24 cellular contexts compared by ENCODE assay signal in the genomic region with DNA sequence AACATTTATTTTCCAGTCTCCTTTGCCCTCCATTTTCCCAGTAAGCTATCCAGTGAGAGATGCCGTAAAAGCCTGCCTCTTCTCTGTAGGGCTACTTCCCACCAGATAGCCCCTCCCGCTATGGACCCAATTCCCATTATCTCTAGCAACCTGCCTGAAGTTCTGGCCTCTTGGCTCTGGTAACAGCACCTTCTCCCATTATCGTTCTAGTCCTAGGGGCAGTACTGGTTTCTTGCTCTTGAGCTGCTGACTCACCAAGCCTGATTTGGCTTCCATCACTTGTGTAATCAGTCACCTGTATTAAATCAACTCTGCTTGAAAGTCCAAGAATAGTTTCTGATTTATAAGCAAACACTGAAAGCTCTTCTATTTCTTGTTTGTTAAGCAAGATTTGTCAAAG. TPM values are rescaled to one million over a fixed set of nuclear protein-coding genes. Genes with fewer than 3 reads are reported as not detected.
DNase-seq lines count a peak whose midpoint lies in the region; ATAC-seq and TF ChIP-seq lines count a peak whose summit lies in the region.
"Had no signal": no experiment of that assay in that cellular context is flagged by ENCODE, and none has a peak within 500 bp of the region (broad histone marks: within the 10 kb centered on the region; RNA-seq: fewer than 3 reads in every experiment).

No MANE protein-coding gene starts in this region.

- no peaks in the 10 kb centered on the region for H3K9me3 ChIP-seq in lower lobe of right lung
- H3K9me3 ChIP-seq in naive thymus-derived CD4-positive, alpha-beta T cell (ENCODE audit: control insufficient read depth in 2 of 3, low read length in 3 of 3): no peaks in the 10 kb centered on the region

- ATAC-seq in lower lobe of right lung: peak; percentile 71 to 91
- no peak for ATAC-seq in GM18517 (IDR thresholded peaks at IDR 0.05; ENCODE audit: unreplicated experiment)
- ATAC-seq in HG03139 (IDR thresholded peaks at IDR 0.05; ENCODE audit: unreplicated experiment): no peak
- ATAC-seq in naive thymus-derived CD4-positive, alpha-beta T cell: no peak
- ATAC-seq: activated naive CD8-positive, alpha-beta T cell treated with anti-CD3 and anti-CD28 coated beads, Interleukin-2, amount 50 U/mL, for 24 hours; SK-N-SH treated with all-trans-retinoic acid at 6 μM for 48 hours had no signal

- peaks cover 0 to 14% (median 6%) of the 10 kb centered on the region in 11 donors for H3K9me3 Mint-ChIP-seq in naive thymus-derived CD4-positive, alpha-beta T cell

- no peaks in the 10 kb centered on the region for H3K4me1 ChIP-seq in lower lobe of right lung
- no peaks in the 10 kb centered on the region for H3K4me1 ChIP-seq in naive thymus-derived CD4-positive, alpha-beta T cell (ENCODE audit: control insufficient read depth in 2 of 2, insufficient read depth in 2 of 2, low read length in 2 of 2)
- H3K4me1 ChIP-seq: neural progenitor cell had no signal

- intact Hi-C loops in lower lobe of right lung (cut with DNase I): no loop called here
- intact Hi-C loops in naive thymus-derived CD4-positive, alpha-beta T cell (cut with micrococcal nuclease): no loop called here

- H3K27me3 ChIP-seq in lower lobe of right lung (ENCODE audit: low read depth): no peaks in the 10 kb centered on the region
- no peaks in the 10 kb centered on the region for H3K27me3 ChIP-seq in naive thymus-derived CD4-positive, alpha-beta T cell (ENCODE audit: control insufficient read depth in 2 of 2, insufficient read depth in 2 of 2, low read length in 2 of 2)
- H3K27me3 ChIP-seq: neural progenitor cell had no signal

- peak overlapping the region in 1 of 9 donors; percentile 82 for H3K27ac Mint-ChIP-seq in naive thymus-derived CD4-positive, alpha-beta T cell
- H3K27ac Mint-ChIP-seq: activated naive CD8-positive, alpha-beta T cell treated with anti-CD3 and anti-CD28 coated beads, Interleukin-2, amount 50 U/mL, for 24 hours; activated T-helper 2 cell treated with anti-CD3 and anti-CD28 coated beads, Interferon-gamma antibody, Interleukin-2, Interleukin-4, amounts not matched to agents 10 μg/mL and 5 μg/mL and 100 μg/mL, durations not matched to agents 14 hours and 24 hours and 36 hours; neural progenitor cell; progenitor cell of endocrine pancreas had no signal

- peaks cover 0 to 18% (median 10%) of the 10 kb centered on the region in 7 donors for H3K4me1 Mint-ChIP-seq in naive thymus-derived CD4-positive, alpha-beta T cell
- H3K4me1 Mint-ChIP-seq: neural progenitor cell had no signal

- POLR2A ChIA-PET in naive thymus-derived CD4-positive, alpha-beta T cell (lab: Charles Lee): no interaction called here

- DNase-seq in DMS53 treated with DMSO at 0.1 percent for 48 hours (lab: John Stamatoyannopoulos, UW; ENCODE audit: unreplicated experiment): peak; percentile 57
- peak; percentile 11 for DNase-seq in HT-29 (ENCODE audit: low spot score)
- peak; percentile 8 for DNase-seq in epithelial cell of prostate (ENCODE audit: low read depth, low spot score)
- no peak for DNase-seq in lower lobe of right lung
- DNase-seq in naive thymus-derived CD4-positive, alpha-beta T cell: no peak
- DNase-seq in activated CD8-positive, alpha-beta memory T cell treated with anti-CD3 and anti-CD28 coated beads for 24 hours: no peak
- DNase-seq: activated CD4-positive, alpha-beta T cell treated with anti-CD3 and anti-CD28 coated beads, Interleukin-2, amount 50 U/mL, for 1 hour; activated CD8-positive, alpha-beta memory T cell treated with anti-CD3 and anti-CD28 coated beads, Interleukin-2, amount 50 U/mL, for 4 hours; activated naive CD8-positive, alpha-beta T cell treated with anti-CD3 and anti-CD28 coated beads, Interleukin-2, amount 50 U/mL, for 24 hours; effector CD8-positive, alpha-beta T cell; GF-D8; Kasumi-1; NCI-H1092 treated with DMSO at 0.1 percent for 48 hours; NCI-H2081; NCI-H524; RPMI8226 had no signal

- H3K36me3 Mint-ChIP-seq in naive thymus-derived CD4-positive, alpha-beta T cell: peaks cover 5 to 11% (median 8%) of the 10 kb centered on the region in 5 donors
- H3K36me3 Mint-ChIP-seq: neural progenitor cell had no signal

- H3K27ac ChIP-seq in epithelial cell of prostate (no peak overlapping the region), lower lobe of right lung (no peak overlapping the region)
- no peak overlapping the region for H3K27ac ChIP-seq in naive thymus-derived CD4-positive, alpha-beta T cell (ENCODE audit: low read depth, low read length)
- H3K27ac ChIP-seq: C4-2B, neural progenitor cell, VCaP had no signal

- peaks cover 0 to 12% (median 0%) of the 10 kb centered on the region in 5 donors for H3K27me3 Mint-ChIP-seq in naive thymus-derived CD4-positive, alpha-beta T cell
- H3K27me3 Mint-ChIP-seq: activated naive CD8-positive, alpha-beta T cell treated with anti-CD3 and anti-CD28 coated beads, Interleukin-2, amount 50 U/mL, for 24 hours; progenitor cell of endocrine pancreas had no signal

- no peak overlapping the region for H3K4me3 Mint-ChIP-seq in naive thymus-derived CD4-positive, alpha-beta T cell
- H3K4me3 Mint-ChIP-seq: activated naive CD8-positive, alpha-beta T cell treated with anti-CD3 and anti-CD28 coated beads, Interleukin-2, amount 50 U/mL, for 24 hours; neural progenitor cell had no signal

- CTCF ChIA-PET in naive thymus-derived CD4-positive, alpha-beta T cell (lab: Charles Lee): no interaction called here

- no peak for TF ChIP-seq CTCF in lower lobe of right lung (IDR thresholded peaks at IDR 0.05)

- no peak overlapping the region for H3K4me3 ChIP-seq in lower lobe of right lung
- no peak overlapping the region for H3K4me3 ChIP-seq in naive thymus-derived CD4-positive, alpha-beta T cell (ENCODE audit: low read length)
- H3K4me3 ChIP-seq: neural progenitor cell had no signal

- no peaks in the 10 kb centered on the region for H3K36me3 ChIP-seq in lower lobe of right lung
- H3K36me3 ChIP-seq in naive thymus-derived CD4-positive, alpha-beta T cell (ENCODE audit: control insufficient read depth in 2 of 3, insufficient read depth in 3 of 3, low read length in 3 of 3): no peaks in the 10 kb centered on the region
- H3K36me3 ChIP-seq: neural progenitor cell had no signal

RNA-seq across cellular contexts. Expression of gene PARP8, which starts 42.8 kb away (rescaled TPM):
- 5.3 and 8.1 TPM in 2 replicates for total RNA-seq in HT-29 (2014; rRNA removed; shearing (Covaris generic))
- total RNA-seq in lower lobe of right lung: 54.6 TPM
- 100 to 1,000 TPM in 4 of 5 experiments, 10 to 100 TPM in 1; 88.9 to 188 (median 129) TPM for total RNA-seq in naive thymus-derived CD4-positive, alpha-beta T cell
- 10 to 100 TPM; 45.7 to 50.8 TPM for polyA plus RNA-seq in naive thymus-derived CD4-positive, alpha-beta T cell

Comparison
In these comparisons a context has a peak if more than half of its experiments do, and no peak if none do; other contexts are left out.
1. DNase-seq: peak in DMS53 treated with DMSO at 0.1 percent for 48 hours (single experiment), HT-29 (single experiment) and epithelial cell of prostate (single experiment); none in lower lobe of right lung (single experiment), naive thymus-derived CD4-positive, alpha-beta T cell (0 of 9) and activated CD8-positive, alpha-beta memory T cell treated with anti-CD3 and anti-CD28 coated beads for 24 hours (single experiment).
2. ATAC-seq: peak in lower lobe of right lung (2 of 2); none in GM18517 (single experiment), HG03139 (single experiment) and naive thymus-derived CD4-positive, alpha-beta T cell (single experiment).